Comparison of ENCODE assay signal across 9 cellular contexts in genomic region chr12:113149361-113150150, GRCh38. TPM values are rescaled to one million over a fixed set of nuclear protein-coding genes. Genes with fewer than 3 reads are reported as not detected.
DNase-seq lines count a peak whose midpoint lies in the region; ATAC-seq lines count a peak whose summit lies in the region.
"Had no signal": no experiment of that assay in that cellular context is flagged by ENCODE, and none has a peak within 500 bp of the region (broad histone marks: within the 10 kb centered on the region; RNA-seq: fewer than 3 reads in every experiment).

CFAP73 (plus strand) TSS chr12:113149724; CDS start chr12:113149858, 134 bp downstream.

- no peaks in the 10 kb centered on the region for H3K9me3 Mint-ChIP-seq in activated naive CD8-positive, alpha-beta T cell treated with anti-CD3 and anti-CD28 coated beads, Interleukin-2, amount 50 U/mL, for 24 hours

- DNase-seq in EL (peak; percentile 89), NCI-H1694 treated with DMSO at 0.1 percent for 48 hours (lab: John Stamatoyannopoulos, UW) (peak; percentile 51), left cardiac atrium (peak; percentile 81), renal cortical epithelial cell (ENCODE audit: low read depth) (peak; percentile 96)
- peak; percentile 33 for DNase-seq in activated naive CD8-positive, alpha-beta T cell treated with anti-CD3 and anti-CD28 coated beads, Interleukin-2, amount 50 U/mL, for 24 hours
- no peak for DNase-seq in central memory CD4-positive, alpha-beta T cell
- DNase-seq in activated CD4-positive, CD25-positive, alpha-beta regulatory T cell treated with anti-CD3 and anti-CD28 coated beads, Interleukin-2, amount 50 U/mL, for 72 hours, result no peak
- DNase-seq: naive B cell had no signal

- peaks cover 18% of the 10 kb centered on the region for H3K4me1 Mint-ChIP-seq in activated naive CD8-positive, alpha-beta T cell treated with anti-CD3 and anti-CD28 coated beads, Interleukin-2, amount 50 U/mL, for 24 hours

- ATAC-seq in activated naive CD8-positive, alpha-beta T cell treated with anti-CD3 and anti-CD28 coated beads, Interleukin-2, amount 50 U/mL, for 24 hours, result peak; percentile 15
- ATAC-seq in left cardiac atrium (peak; percentile 79 to 81), HG03520 (IDR thresholded peaks at IDR 0.05; ENCODE audit: unreplicated experiment) (no peak)

- H3K36me3 Mint-ChIP-seq in activated naive CD8-positive, alpha-beta T cell treated with anti-CD3 and anti-CD28 coated beads, Interleukin-2, amount 50 U/mL, for 24 hours (ENCODE audit: low read depth), result no peaks in the 10 kb centered on the region
- H3K36me3 Mint-ChIP-seq: naive B cell had no signal

- no peak within 1 kb of the TSS for H3K27ac Mint-ChIP-seq in activated naive CD8-positive, alpha-beta T cell treated with anti-CD3 and anti-CD28 coated beads, Interleukin-2, amount 50 U/mL, for 24 hours

- intact Hi-C loops in left cardiac atrium (cut with DNase I), result loop anchor here in 1 of 2 donors (5.0 kb wide), 1 partner anchor 102 kb away; no protein-coding TSS in a partner anchor

- peaks cover 20% of the 10 kb centered on the region for H3K27me3 Mint-ChIP-seq in activated naive CD8-positive, alpha-beta T cell treated with anti-CD3 and anti-CD28 coated beads, Interleukin-2, amount 50 U/mL, for 24 hours
- H3K27me3 Mint-ChIP-seq: naive B cell had no signal

- H3K4me3 Mint-ChIP-seq in activated naive CD8-positive, alpha-beta T cell treated with anti-CD3 and anti-CD28 coated beads, Interleukin-2, amount 50 U/mL, for 24 hours, result no peak within 1 kb of the TSS

RNA-seq across cellular contexts. Expression of gene CFAP73, which starts in this region (rescaled TPM):
- total RNA-seq in left cardiac atrium (not detected), renal cortical epithelial cell (0.25 TPM in 1 of 2 replicates, not detected in the other)

Comparison
In these comparisons a context has a peak if more than half of its experiments do, and no peak if none do; other contexts are left out.
1. Peak in DNase-seq and ATAC-seq in left cardiac atrium; RNA of the gene not detected or under 1 TPM.
2. Peak in DNase-seq in renal cortical epithelial cell; RNA of the gene not detected or under 1 TPM.
3. DNase-seq: peak in EL (single experiment), NCI-H1694 treated with DMSO at 0.1 percent for 48 hours (single experiment) and activated naive CD8-positive, alpha-beta T cell treated with anti-CD3 and anti-CD28 coated beads, Interleukin-2, amount 50 U/mL, for 24 hours (single experiment); none in central memory CD4-positive, alpha-beta T cell (single experiment) and activated CD4-positive, CD25-positive, alpha-beta regulatory T cell treated with anti-CD3 and anti-CD28 coated beads, Interleukin-2, amount 50 U/mL, for 72 hours (single experiment).